In the genomic region with DNA sequence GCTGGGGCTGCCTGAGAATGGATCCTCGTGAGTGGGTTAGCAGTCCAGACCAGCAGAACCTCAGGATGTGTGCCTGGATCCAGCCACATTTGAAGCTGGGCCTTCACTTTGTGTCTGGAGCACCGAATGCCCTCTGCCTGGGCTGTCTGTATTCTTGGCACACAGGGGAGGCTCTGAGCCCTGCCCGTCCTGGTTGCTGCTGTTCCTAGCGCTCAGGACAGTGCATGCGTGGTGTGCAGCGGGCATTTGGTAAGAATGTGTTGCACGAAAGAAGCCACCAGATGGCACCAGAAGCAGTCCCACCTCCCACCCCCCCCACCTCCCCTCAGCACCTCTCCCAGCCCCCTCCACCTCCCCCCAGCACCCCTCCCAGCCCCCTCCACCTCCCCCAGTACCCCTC, we compare ENCODE assay signal across 8 cellular contexts. TPM values are rescaled to one million over a fixed set of nuclear protein-coding genes. Genes with fewer than 3 reads are reported as not detected.
DNase-seq lines count a peak whose midpoint lies in the region; ATAC-seq, FAIRE-seq and TF ChIP-seq lines count a peak whose summit lies in the region.

No MANE protein-coding gene starts in this region.

- no peak overlapping the region for H3K9ac ChIP-seq in GM12878 (ENCODE audit: control insufficient read depth, insufficient read depth, low read length)

- no peaks in the 10 kb centered on the region for H3K9me3 Mint-ChIP-seq in type B pancreatic cell

- H3K27me3 ChIP-seq in GM12878 (replicated peaks in 1 of 2; ENCODE audit: control insufficient read depth in 2 of 2, insufficient read depth in 2 of 2, low read length in 1 of 2) (no peaks in the 10 kb centered on the region), kidney epithelial cell (ENCODE audit: control insufficient read depth, insufficient read depth, low read length) (no peaks in the 10 kb centered on the region)

- H3K4me3 ChIP-seq in OCI-LY7 (ENCODE audit: low read depth, low read length, poor library complexity, severe bottlenecking) (no peak overlapping the region), GM12878 (no peak overlapping the region), kidney epithelial cell (ENCODE audit: low read depth, low read length) (no peak overlapping the region)

- WGBS in GM12878 (ENCODE audit: insufficient coverage, insufficient replicate concordance, low lambda C conversion rate, missing lambda C conversion rate) = 42% methylated on average over 6 of the region's 7 CpGs

- H3K4me1 ChIP-seq in OCI-LY7 (ENCODE audit: insufficient read depth, low read length, poor library complexity, severe bottlenecking) (peaks cover 29% of the 10 kb centered on the region), GM12878 (ENCODE audit: control insufficient read depth, insufficient read depth, low read length) (peaks cover 10% of the 10 kb centered on the region)

- H3K36me3 Mint-ChIP-seq in type B pancreatic cell = peaks cover 6% of the 10 kb centered on the region

- CTCF ChIA-PET in OCI-LY7 (lab: Charles Lee; ENCODE audit: unreplicated experiment) = no interaction called here
- CTCF ChIA-PET in GM12878 (lab: Yijun Ruan, JAX) = interaction anchor here (1.2 to 1.3 kb wide), 2 partner anchors 52 to 346 kb away, joined by 3 to 4 read pairs; no protein-coding TSS in a partner anchor

- peak; percentile 81 for DNase-seq in Ammon's horn (ENCODE audit: low spot score)
- peak; percentile 76 for DNase-seq in GM13977 (ENCODE audit: low spot score)
- DNase-seq in OCI-LY7 (ENCODE audit: low spot score) = peak; percentile 80
- no peak for DNase-seq in GM12878 (ENCODE audit: low read depth, low spot score)
- DNase-seq in kidney epithelial cell (ENCODE audit: low read depth) = no peak
- DNase-seq in type B pancreatic cell (ENCODE audit: extremely low spot score, unreplicated experiment) = no peak

- H3K4me2 ChIP-seq in OCI-LY7 (ENCODE audit: low read length) (no peak overlapping the region), GM12878 (ENCODE audit: control insufficient read depth, insufficient read depth) (no peak overlapping the region)

- TF ChIP-seq RAD21 in GM12878 (IDR thresholded peaks at IDR 0.05; ENCODE audit: insufficient read depth, low read depth, low read length) = peak; percentile 19; the same call in 1 of the 2 replicates

- H3K36me3 ChIP-seq in OCI-LY7 (ENCODE audit: insufficient read depth, low read length) (peaks cover 16% of the 10 kb centered on the region; the same call in 1 of the 2 replicates), GM12878 (ENCODE audit: control insufficient read depth in 2 of 2, insufficient read depth in 2 of 2, low read length in 1 of 2) (peaks cover 0 to 25% of the 10 kb centered on the region in 2 experiments; a peak in 3 of 4 replicates), kidney epithelial cell (ENCODE audit: control insufficient read depth, insufficient read depth, low read length) (no peaks in the 10 kb centered on the region)

- POLR2A ChIA-PET in OCI-LY7 (lab: Charles Lee) = no interaction called here
- POLR2A ChIA-PET in GM12878 (lab: Charles Lee) = no interaction called here

- peak overlapping the region; percentile 57 for H3K4me3 Mint-ChIP-seq in type B pancreatic cell

- no peak overlapping the region for H2AFZ ChIP-seq in OCI-LY7 (ENCODE audit: low read length)
- no peak overlapping the region for H2AFZ ChIP-seq in GM12878 (ENCODE audit: control insufficient read depth, low read depth, low read length)

- peak overlapping the region; percentile 39 for H3K27ac Mint-ChIP-seq in type B pancreatic cell

- TF ChIP-seq CTCF in GM13977 (IDR thresholded peaks at IDR 0.05; ENCODE audit: extremely low read depth, insufficient read depth, missing control alignments) = peak; percentile 30
- peak; percentile 47 for TF ChIP-seq CTCF in OCI-LY7 (conservative IDR thresholded peaks at IDR 0.05; ENCODE audit: low read length)
- peak; percentile 20 to 49 (median 40); a peak in 4 of 6 replicates for TF ChIP-seq CTCF in GM12878 (IDR thresholded peaks at IDR 0.05 in 2 of 3, conservative IDR thresholded peaks at IDR 0.05 in 1 of 3; ENCODE audit: control insufficient read depth in 2 of 3, extremely low read depth in 1 of 3, insufficient read depth in 1 of 3, low read depth in 3 of 3, low read length in 3 of 3)
- peak; percentile 33 for TF ChIP-seq CTCF in kidney epithelial cell (IDR thresholded peaks at IDR 0.05; ENCODE audit: insufficient read depth, low read length, poor library complexity, severe bottlenecking)
- TF ChIP-seq CTCF in type B pancreatic cell (conservative IDR thresholded peaks at IDR 0.05) = peak; percentile 64

- H3K27ac ChIP-seq in OCI-LY7 (ENCODE audit: low read depth, low read length, poor library complexity, severe bottlenecking) (no peak overlapping the region), GM12878 (ENCODE audit: control insufficient read depth, insufficient read depth) (no peak overlapping the region)

- RAD21 ChIA-PET in GM12878 (lab: Charles Lee; ENCODE audit: unreplicated experiment) = interaction anchor here (1.6 kb wide), 1 partner anchor 347 kb away, joined by 3 read pairs; no protein-coding TSS in a partner anchor

- no peak for TF ChIP-seq EP300 in GM12878 (IDR thresholded peaks at IDR 0.05; ENCODE audit: borderline replicate concordance in 1 of 2, control insufficient read depth in 1 of 2, low read depth in 2 of 2, low read length in 2 of 2)

- intact Hi-C loops in OCI-LY7 (cut with micrococcal nuclease; ENCODE audit: unreplicated experiment) (loop anchor here (5.0 kb wide), 1 partner anchor 233 kb away; a partner anchor contains a TSS), GM12878 (cut with micrococcal nuclease; ENCODE audit: unreplicated experiment) (no loop called here)

- ATAC-seq in GM12878 (peak; percentile 29), HG03095 (IDR thresholded peaks at IDR 0.05; ENCODE audit: unreplicated experiment) (no peak), GM19035 (IDR thresholded peaks at IDR 0.05; ENCODE audit: unreplicated experiment) (no peak)

- H3K4me1 Mint-ChIP-seq in type B pancreatic cell (ENCODE audit: unreplicated experiment) = no peaks in the 10 kb centered on the region

- no peaks in the 10 kb centered on the region for H3K9me2 ChIP-seq in OCI-LY7 (ENCODE audit: insufficient read depth, low read length)

- in situ Hi-C loops in GM13977 (cut with MboI; ENCODE audit: low pct_unique_long_range_greater_than_20kb, low sequenced_read_pairs, unreplicated experiment) = loop anchor here (10.0 kb wide), 1 partner anchor 50 kb away; a partner anchor contains a TSS
- in situ Hi-C loops in GM12878 (cut with MboI) = no loop called here

- H3K9me3 ChIP-seq in OCI-LY7 (ENCODE audit: low read length) (peaks cover 5% of the 10 kb centered on the region; the same call in 1 of the 2 replicates), GM12878 (replicated peaks; ENCODE audit: control insufficient read depth, insufficient read depth, low read length) (no peaks in the 10 kb centered on the region)

- H3K79me2 ChIP-seq in OCI-LY7 (ENCODE audit: insufficient read depth, low read depth, low read length) (no peaks in the 10 kb centered on the region), GM12878 (ENCODE audit: control insufficient read depth, insufficient read depth, low read length) (no peaks in the 10 kb centered on the region)

- H4K20me1 ChIP-seq in OCI-LY7 (ENCODE audit: insufficient read depth, low read length) (no peaks in the 10 kb centered on the region), GM12878 (ENCODE audit: control insufficient read depth, insufficient read depth) (no peaks in the 10 kb centered on the region)

- peaks cover under 1% of the 10 kb centered on the region for H3K27me3 Mint-ChIP-seq in type B pancreatic cell

- TF ChIP-seq POLR2A in GM12878 (IDR thresholded peaks at IDR 0.05; ENCODE audit: low read depth, low read length) = no peak

- BruUV-seq in OCI-LY7 (replicated peaks; lab: Mats Ljungman, UMichigan) = no TSS peak
- BruUV-seq in GM12878 (replicated peaks; lab: Mats Ljungman, UMichigan) = no TSS peak

- FAIRE-seq in GM12878 (lab: Jason Lieb, UNC) = no peak

- SMC1A ChIA-PET in GM12878 (lab: Charles Lee; ENCODE audit: uncharacterized antibody, unreplicated experiment) = no interaction called here

RNA-seq across cellular contexts. Expression of a gene that starts 4.1 kb away (rescaled TPM):
- total RNA-seq in OCI-LY7 (2014; rRNA removed; shearing (Covaris generic)) = 12.0 and 13.0 TPM in 2 replicates
- total RNA-seq in OCI-LY7 (2022) (18.6 and 19.7 TPM in 2 replicates), GM12878 (2014; rRNA removed) (9.4 and 10.0 TPM in 2 replicates), GM12878 (2014; rRNA removed; fragmentation: Illumina TruSeq; extraction: Trizol) (3.8 and 4.0 TPM in 2 replicates), GM12878 (2021) (10.8 and 12.8 TPM in 2 replicates), kidney epithelial cell (11.9 and 12.9 TPM in 2 replicates), type B pancreatic cell (ENCODE audit: low replicate concordance) (4.0 and 7.4 TPM in 2 replicates)
- 5.1 and 5.8 TPM in 2 replicates for total RNA-seq in GM12878 (2013; cell fraction: nucleolus; rRNA removed)
- polyA plus RNA-seq in GM12878 (2011; ENCODE audit: low read depth) = 2.6 TPM
- polyA plus RNA-seq in GM12878 (2011; rRNA removed) (2.5 and 6.2 TPM in 2 replicates), GM12878 (2014; fragmentation: Illumina TruSeq; extraction: Trizol) (1.4 and 3.7 TPM in 2 replicates), GM12878 (2014; fragmentation: Nextera tagmentation; extraction: Ambion mirVana) (under 1 TPM; 0.05 to 0.16 TPM), GM12878 (2014; rRNA removed) (11.6 and 14.0 TPM in 2 replicates), GM12878 (2016; fragmentation: Nextera tagmentation; extraction: Ambion mirVana) (under 1 TPM; 0.44 to 0.58 TPM)
- 5.7 and 9.1 TPM in 2 replicates for polyA plus RNA-seq in GM12878 (2011; cell fraction: cytosol; rRNA removed)
- polyA plus RNA-seq in GM12878 (2011; cell fraction: nucleus; rRNA removed) = 33.9 and 40.9 TPM in 2 replicates
- polyA plus RNA-seq in GM12878 (2012) = 6.6 and 7.4 TPM in 2 replicates
- 3.4 and 6.0 TPM in 2 replicates for polyA minus RNA-seq in GM12878 (2011; rRNA and poly(A)+ RNA removed)
- polyA minus RNA-seq in GM12878 (2011; cell fraction: cytosol; rRNA and poly(A)+ RNA removed) = 2.1 and 3.0 TPM in 2 replicates
- polyA minus RNA-seq in GM12878 (2011; cell fraction: nucleus; rRNA and poly(A)+ RNA removed) = 2.9 and 3.2 TPM in 2 replicates

RNA-seq across cellular contexts. Expression of a gene that starts 12.8 kb away (rescaled TPM):
- total RNA-seq in OCI-LY7 (2014; rRNA removed; shearing (Covaris generic)) = 90.8 and 93.6 TPM in 2 replicates
- 84.9 and 90.1 TPM in 2 replicates for total RNA-seq in OCI-LY7 (2022)
- total RNA-seq in GM12878 (2013; cell fraction: nucleolus; rRNA removed) = 54.9 and 65.7 TPM in 2 replicates
- total RNA-seq in GM12878 (2014; rRNA removed) = 22.8 and 23.0 TPM in 2 replicates
- total RNA-seq in GM12878 (2014; rRNA removed; fragmentation: Illumina TruSeq; extraction: Trizol) = 14.5 and 16.5 TPM in 2 replicates
- 34.0 and 38.9 TPM in 2 replicates for total RNA-seq in GM12878 (2021)
- 6.8 TPM for polyA plus RNA-seq in GM12878 (2011; ENCODE audit: low read depth)
- 7.5 and 16.1 TPM in 2 replicates for polyA plus RNA-seq in GM12878 (2011; rRNA removed)
- polyA plus RNA-seq in GM12878 (2011; cell fraction: cytosol; rRNA removed) = 22.6 and 27.5 TPM in 2 replicates
- polyA plus RNA-seq in GM12878 (2011; cell fraction: nucleus; rRNA removed) = 130 and 145 TPM in 2 replicates
- polyA plus RNA-seq in GM12878 (2012) = 15.0 and 21.3 TPM in 2 replicates
- 3.6 and 16.1 TPM in 2 replicates for polyA plus RNA-seq in GM12878 (2014; fragmentation: Illumina TruSeq; extraction: Trizol)
- polyA plus RNA-seq in GM12878 (2014; fragmentation: Nextera tagmentation; extraction: Ambion mirVana) = 1 to 10 TPM; 1.1 to 3.8 TPM
- polyA plus RNA-seq in GM12878 (2014; rRNA removed) = 32.0 and 33.2 TPM in 2 replicates
- 10 to 100 TPM in 1 of 2 experiments, 1 to 10 TPM in 1; 9.5 to 17.1 TPM for polyA plus RNA-seq in GM12878 (2016; fragmentation: Nextera tagmentation; extraction: Ambion mirVana)
- polyA minus RNA-seq in GM12878 (2011; rRNA and poly(A)+ RNA removed) = 12.6 and 18.3 TPM in 2 replicates
- 7.8 and 10.4 TPM in 2 replicates for polyA minus RNA-seq in GM12878 (2011; cell fraction: cytosol; rRNA and poly(A)+ RNA removed)
- 25.1 and 35.3 TPM in 2 replicates for polyA minus RNA-seq in GM12878 (2011; cell fraction: nucleus; rRNA and poly(A)+ RNA removed)
- total RNA-seq in kidney epithelial cell = 25.5 and 27.3 TPM in 2 replicates
- 11.4 and 31.3 TPM in 2 replicates for total RNA-seq in type B pancreatic cell (ENCODE audit: low replicate concordance)

RNA-seq across cellular contexts. Expression of a gene that starts 23.2 kb away (rescaled TPM):
- 47.4 and 49.4 TPM in 2 replicates for total RNA-seq in OCI-LY7 (2014; rRNA removed; shearing (Covaris generic))
- total RNA-seq in OCI-LY7 (2022) (74.6 and 74.9 TPM in 2 replicates), GM12878 (2014; rRNA removed) (13.8 and 20.5 TPM in 2 replicates), GM12878 (2014; rRNA removed; fragmentation: Illumina TruSeq; extraction: Trizol) (3.9 and 5.1 TPM in 2 replicates), GM12878 (2021) (42.4 and 48.6 TPM in 2 replicates), kidney epithelial cell (21.1 and 34.8 TPM in 2 replicates), type B pancreatic cell (ENCODE audit: low replicate concordance) (29.5 and 37.1 TPM in 2 replicates)
- total RNA-seq in GM12878 (2013; cell fraction: nucleolus; rRNA removed) = 111 and 138 TPM in 2 replicates
- polyA plus RNA-seq in GM12878 (2011; ENCODE audit: low read depth) = 19.5 TPM
- polyA plus RNA-seq in GM12878 (2011; rRNA removed) (4.4 and 7.9 TPM in 2 replicates), GM12878 (2014; fragmentation: Illumina TruSeq; extraction: Trizol) (1.2 and 4.3 TPM in 2 replicates), GM12878 (2014; fragmentation: Nextera tagmentation; extraction: Ambion mirVana) (under 1 TPM; 0.26 to 0.51 TPM), GM12878 (2014; rRNA removed) (42.3 and 51.7 TPM in 2 replicates), GM12878 (2016; fragmentation: Nextera tagmentation; extraction: Ambion mirVana) (1 to 10 TPM; 4.5 to 5.0 TPM)
- 6.1 and 11.1 TPM in 2 replicates for polyA plus RNA-seq in GM12878 (2011; cell fraction: cytosol; rRNA removed)
- 298 and 323 TPM in 2 replicates for polyA plus RNA-seq in GM12878 (2011; cell fraction: nucleus; rRNA removed)
- 62.3 and 69.8 TPM in 2 replicates for polyA plus RNA-seq in GM12878 (2012)
- 9.3 and 15.4 TPM in 2 replicates for polyA minus RNA-seq in GM12878 (2011; rRNA and poly(A)+ RNA removed)
- polyA minus RNA-seq in GM12878 (2011; cell fraction: cytosol; rRNA and poly(A)+ RNA removed) = 11.4 and 11.5 TPM in 2 replicates
- 51.5 and 73.5 TPM in 2 replicates for polyA minus RNA-seq in GM12878 (2011; cell fraction: nucleus; rRNA and poly(A)+ RNA removed)

RNA-seq across cellular contexts. Expression of a gene that starts 29.5 kb away (rescaled TPM):
- total RNA-seq in OCI-LY7 (2014; rRNA removed; shearing (Covaris generic)) = 52.8 and 57.7 TPM in 2 replicates
- total RNA-seq in OCI-LY7 (2022) = 63.2 and 68.8 TPM in 2 replicates
- 117 and 138 TPM in 2 replicates for total RNA-seq in GM12878 (2013; cell fraction: nucleolus; rRNA removed)
- total RNA-seq in GM12878 (2014; rRNA removed) = 29.8 and 31.1 TPM in 2 replicates
- 9.7 and 10.4 TPM in 2 replicates for total RNA-seq in GM12878 (2014; rRNA removed; fragmentation: Illumina TruSeq; extraction: Trizol)
- total RNA-seq in GM12878 (2021) = 33.3 and 41.4 TPM in 2 replicates
- 14.9 TPM for polyA plus RNA-seq in GM12878 (2011; ENCODE audit: low read depth)
- polyA plus RNA-seq in GM12878 (2011; rRNA removed) = 7.7 and 16.1 TPM in 2 replicates
- polyA plus RNA-seq in GM12878 (2011; cell fraction: cytosol; rRNA removed) = 16.2 and 26.4 TPM in 2 replicates
- polyA plus RNA-seq in GM12878 (2011; cell fraction: nucleus; rRNA removed) = 370 and 394 TPM in 2 replicates
- 31.4 and 32.3 TPM in 2 replicates for polyA plus RNA-seq in GM12878 (2012)
- polyA plus RNA-seq in GM12878 (2014; fragmentation: Illumina TruSeq; extraction: Trizol) = 5.7 and 9.6 TPM in 2 replicates
- polyA plus RNA-seq in GM12878 (2014; fragmentation: Nextera tagmentation; extraction: Ambion mirVana) = 1 to 10 TPM in 1 of 2 experiments, under 1 TPM in 1; 0.74 to 2.0 TPM
- polyA plus RNA-seq in GM12878 (2014; rRNA removed) = 35.5 and 42.2 TPM in 2 replicates
- polyA plus RNA-seq in GM12878 (2016; fragmentation: Nextera tagmentation; extraction: Ambion mirVana) = 10 to 100 TPM; 22.8 to 23.0 TPM
- 13.4 and 15.0 TPM in 2 replicates for polyA minus RNA-seq in GM12878 (2011; rRNA and poly(A)+ RNA removed)
- polyA minus RNA-seq in GM12878 (2011; cell fraction: cytosol; rRNA and poly(A)+ RNA removed) = 10.2 and 10.4 TPM in 2 replicates
- 32.4 and 44.1 TPM in 2 replicates for polyA minus RNA-seq in GM12878 (2011; cell fraction: nucleus; rRNA and poly(A)+ RNA removed)
- 27.2 and 33.6 TPM in 2 replicates for total RNA-seq in kidney epithelial cell
- total RNA-seq in type B pancreatic cell (ENCODE audit: low replicate concordance) = 43.0 and 51.4 TPM in 2 replicates

RNA-seq across cellular contexts. Expression of a gene that starts 33.1 kb away (rescaled TPM):
- total RNA-seq in OCI-LY7 (2014; rRNA removed; shearing (Covaris generic)) = 10.7 and 13.6 TPM in 2 replicates
- total RNA-seq in OCI-LY7 (2022) (38.9 and 39.2 TPM in 2 replicates), GM12878 (2014; rRNA removed) (32.6 and 42.0 TPM in 2 replicates), GM12878 (2014; rRNA removed; fragmentation: Illumina TruSeq; extraction: Trizol) (19.8 and 21.8 TPM in 2 replicates), GM12878 (2021) (133 and 134 TPM in 2 replicates), kidney epithelial cell (251 and 302 TPM in 2 replicates), type B pancreatic cell (ENCODE audit: low replicate concordance) (352 and 500 TPM in 2 replicates)
- total RNA-seq in GM12878 (2013; cell fraction: nucleolus; rRNA removed) = 180 and 204 TPM in 2 replicates
- 25.4 TPM for polyA plus RNA-seq in GM12878 (2011; ENCODE audit: low read depth)
- polyA plus RNA-seq in GM12878 (2011; rRNA removed) (19.9 and 41.8 TPM in 2 replicates), GM12878 (2014; fragmentation: Illumina TruSeq; extraction: Trizol) (6.3 and 23.5 TPM in 2 replicates), GM12878 (2014; fragmentation: Nextera tagmentation; extraction: Ambion mirVana) (1 to 10 TPM in 1 of 2 experiments, under 1 TPM in 1; 0.68 to 4.5 TPM), GM12878 (2014; rRNA removed) (65.4 and 84.9 TPM in 2 replicates), GM12878 (2016; fragmentation: Nextera tagmentation; extraction: Ambion mirVana) (10 to 100 TPM; 69.3 to 80.0 TPM)
- polyA plus RNA-seq in GM12878 (2011; cell fraction: cytosol; rRNA removed) = 57.3 and 73.0 TPM in 2 replicates
- polyA plus RNA-seq in GM12878 (2011; cell fraction: nucleus; rRNA removed) = 319 and 335 TPM in 2 replicates
- polyA plus RNA-seq in GM12878 (2012) = 53.9 and 72.5 TPM in 2 replicates
- 52.2 and 84.0 TPM in 2 replicates for polyA minus RNA-seq in GM12878 (2011; rRNA and poly(A)+ RNA removed)
- polyA minus RNA-seq in GM12878 (2011; cell fraction: cytosol; rRNA and poly(A)+ RNA removed) = 54.8 and 57.2 TPM in 2 replicates
- polyA minus RNA-seq in GM12878 (2011; cell fraction: nucleus; rRNA and poly(A)+ RNA removed) = 57.8 and 74.9 TPM in 2 replicates

Comparison
In these comparisons a context has a peak if more than half of its experiments do, and no peak if none do; other contexts are left out.
1. DNase-seq: peak in Ammon's horn (single experiment), GM13977 (single experiment) and OCI-LY7 (single experiment); none in GM12878 (single experiment), kidney epithelial cell (single experiment) and type B pancreatic cell (single experiment).
2. Peak in every context shown above with its lines, with median percentiles within 50 percentile points of each other: CTCF ChIP-seq.